In genomic region chr13:108855737-108856387, GRCh38 we compare ENCODE assay signal across 1 cellular context.
TF ChIP-seq lines count a peak whose summit lies in the region.

No MANE protein-coding gene starts in this region.

TF ChIP-seq in WTC11, 78 proteins besides CTCF, POLR2A, EP300 and RAD21 (continued from another document):
- TF ChIP-seq MAX (CRISPR knock-in tag; IDR thresholded peaks at IDR 0.05) (no peak), NR2C2 (CRISPR knock-in tag; IDR thresholded peaks at IDR 0.05) (no peak), ZNF138 (CRISPR knock-in tag; conservative IDR thresholded peaks at IDR 0.05) (no peak)
